ENCODE assay signal across 8 cellular contexts in the genomic region with DNA sequence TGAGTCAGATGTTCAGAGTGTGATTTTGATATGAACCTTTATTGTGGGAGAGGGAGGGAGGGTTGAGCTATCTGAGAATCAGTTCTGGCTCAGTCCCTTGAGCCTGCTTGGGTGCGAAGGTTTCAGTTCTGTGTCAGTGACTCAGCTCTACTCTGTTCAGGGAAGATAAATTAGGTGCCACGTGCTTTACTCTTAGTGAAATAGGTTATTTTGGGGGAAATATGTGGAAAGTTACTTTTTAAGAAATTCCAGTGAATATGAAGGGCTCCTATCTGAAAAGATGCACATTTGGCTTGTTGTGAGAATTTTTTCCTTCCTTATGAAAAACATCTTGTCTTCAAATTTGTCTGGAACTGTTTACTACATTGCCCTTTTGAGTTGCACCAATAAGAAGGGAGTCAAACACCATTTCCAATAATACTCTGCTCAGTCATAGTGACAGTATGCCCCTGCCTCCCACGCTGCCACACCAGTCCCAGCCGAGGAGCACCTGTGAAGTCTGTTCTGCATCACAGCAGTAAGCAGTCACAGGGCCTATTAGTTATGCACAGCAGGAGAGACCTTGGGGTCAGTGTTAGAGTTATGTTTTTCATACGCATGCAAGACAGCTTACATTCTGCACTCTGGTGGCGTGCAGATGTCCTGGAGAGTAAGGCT. TPM values are rescaled to one million over a fixed set of nuclear protein-coding genes. Genes with fewer than 3 reads are reported as not detected.
A peak's percentile ranks its signal among the peaks of the same experiment; 100 is the strongest.
DNase-seq lines count a peak whose midpoint lies in the region; ATAC-seq and TF ChIP-seq lines count a peak whose summit lies in the region.

No MANE protein-coding gene starts in this region.

- CTCF ChIA-PET in GM10248 (lab: Yijun Ruan, JAX): interaction anchor here (0.7 to 4.4 kb wide), 10 partner anchors 10 to 352 kb away, joined by 3 to 46 read pairs (median 3); a partner anchor contains a TSS

- H3K27me3 ChIP-seq in adrenal gland (no peaks in the 10 kb centered on the region), dorsolateral prefrontal cortex (no peaks in the 10 kb centered on the region)

- DNase-seq in GM10248 (ENCODE audit: extremely low spot score) (peak; percentile 69), adrenal gland (peak in 6 of 7 donors; percentile 44 to 65 (median 52)), DMS 273 treated with DMSO at 0.1 percent for 48 hours (lab: John Stamatoyannopoulos, UW) (no peak), T1000 (lab: John Stamatoyannopoulos, UW) (no peak), dorsolateral prefrontal cortex (no peak)
- peak; percentile 27 to 55 (median 32) for DNase-seq in stimulated activated CD4-positive, alpha-beta T cell treated with anti-CD3 and anti-CD28 coated beads, Interleukin-12 subunit alpha, Interleukin-12 subunit beta, amount 100 ng/mL, for 48 hours (ENCODE audit: low read depth in 2 of 3, low spot score in 1 of 3)

- TF ChIP-seq POLR2A in adrenal gland (IDR thresholded peaks at IDR 0.05): no peak

- H3K4me3 ChIP-seq in adrenal gland: no peak overlapping the region
- no peak overlapping the region for H3K4me3 ChIP-seq in dorsolateral prefrontal cortex

- intact Hi-C loops in adrenal gland (cut with DNase I) (no loop called here), dorsolateral prefrontal cortex (cut with DNase I) (no loop called here)

- ATAC-seq in GM21360 (IDR thresholded peaks at IDR 0.05; ENCODE audit: unreplicated experiment): peak; percentile 98
- peak; percentile 95 for ATAC-seq in HG03469 (IDR thresholded peaks at IDR 0.05; ENCODE audit: unreplicated experiment)

- H3K9me3 ChIP-seq in adrenal gland (replicated peaks in 1 of 3): no peaks in the 10 kb centered on the region

- H3K36me3 ChIP-seq in adrenal gland (replicated peaks in 1 of 2): no peaks in the 10 kb centered on the region

- H3K27ac ChIP-seq in adrenal gland (peak overlapping the region in 1 of 5 donors; percentile 25), dorsolateral prefrontal cortex (no peak overlapping the region)

- POLR2A ChIA-PET in GM10248 (lab: Yijun Ruan, JAX): interaction anchor here (0.6 kb wide), 1 partner anchor 569 kb away, joined by 3 read pairs; no protein-coding TSS in a partner anchor

- WGBS in adrenal gland, 4 donors: 39 to 44% (median 40%) methylated on average over 5 to 6 of the region's 6 CpGs

- peaks cover 0 to 10% of the 10 kb centered on the region in 2 donors for H3K4me1 ChIP-seq in adrenal gland (replicated peaks in 1 of 2)

- TF ChIP-seq CTCF in GM10248 (IDR thresholded peaks at IDR 0.05; ENCODE audit: control extremely low read depth, extremely low read depth, low read depth, missing control alignments): no peak
- TF ChIP-seq CTCF in adrenal gland (IDR thresholded peaks at IDR 0.05): no peak
- no peak for TF ChIP-seq CTCF in dorsolateral prefrontal cortex (IDR thresholded peaks at IDR 0.05 in 54 of 56, conservative IDR thresholded peaks at IDR 0.05 in 2 of 56; ENCODE audit: low read depth in 1 of 56, partially characterized antibody in 56 of 56)

RNA-seq across cellular contexts. Expression of a gene that starts 32.8 kb away (rescaled TPM):
- total RNA-seq in adrenal gland (1 to 10 TPM in 6 of 8 donors, under 1 TPM in 2; 0.36 to 3.6 (median 1.8) TPM), dorsolateral prefrontal cortex (10 to 100 TPM in 115 of 120 experiments, 1 to 10 TPM in 5; 4.6 to 43.3 (median 15.6) TPM)
- polyA plus RNA-seq in adrenal gland: 1 to 10 TPM; 1.1 to 1.4 (median 1.3) TPM

Comparison
In these comparisons a context has a peak if more than half of its experiments do, and no peak if none do; other contexts are left out.
1. DNase-seq: peak in GM10248 (single experiment), adrenal gland (6 of 7) and stimulated activated CD4-positive, alpha-beta T cell treated with anti-CD3 and anti-CD28 coated beads, Interleukin-12 subunit alpha, Interleukin-12 subunit beta, amount 100 ng/mL, for 48 hours (3 of 3); none in DMS 273 treated with DMSO at 0.1 percent for 48 hours (single experiment), T1000 (single experiment) and dorsolateral prefrontal cortex (0 of 10).